In the genomic region with DNA sequence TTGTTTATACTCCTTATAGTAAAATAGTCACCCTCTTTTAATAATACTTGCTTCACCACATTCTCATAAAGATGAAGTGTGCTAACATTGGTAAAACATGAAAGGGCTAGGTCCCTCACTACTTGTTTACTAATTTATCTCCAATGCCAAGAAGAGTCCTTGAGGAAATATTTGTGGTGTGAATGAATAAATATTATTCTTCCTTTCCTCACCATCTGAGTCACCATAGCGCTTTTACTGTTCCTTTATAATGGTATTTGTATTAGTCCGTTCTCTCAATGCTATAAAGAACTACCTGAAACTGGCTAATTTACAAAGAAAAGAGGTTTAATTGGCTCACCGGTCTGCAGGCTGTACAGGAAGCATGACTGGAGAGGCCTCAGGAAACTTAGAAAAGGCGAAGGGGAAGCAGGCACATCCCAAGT, we compare ENCODE assay signal across 19 cellular contexts.
A peak's percentile ranks its signal among the peaks of the same experiment; 100 is the strongest.
DNase-seq lines count a peak whose midpoint lies in the region; ATAC-seq and TF ChIP-seq lines count a peak whose summit lies in the region.
"Had no signal": no experiment of that assay in that cellular context is flagged by ENCODE, and none has a peak within 500 bp of the region (broad histone marks: within the 10 kb centered on the region; RNA-seq: fewer than 3 reads in every experiment).

No MANE protein-coding gene starts in this region.

- H3K4me3 Mint-ChIP-seq in endothelial cell (ENCODE audit: unreplicated experiment) = no peak overlapping the region
- H3K4me3 Mint-ChIP-seq: activated naive CD4-positive, alpha-beta T cell treated with anti-CD3 and anti-CD28 coated beads, Interleukin-2, amount 50 U/mL, for 24 hours; activated T-helper 1 cell treated with anti-CD3 and anti-CD28 coated beads, Interleukin-12 subunit alpha, Interleukin-12 subunit beta, Interleukin-2, Interleukin-4 antibody, amounts not matched to agents 30 ng/mL and 10 ng/mL and 1 ng/mL, durations not matched to agents 14 hours and 24 hours and 36 hours; effector memory CD8-positive, alpha-beta T cell; H9; memory B cell had no signal

- no peaks in the 10 kb centered on the region for H3K36me3 Mint-ChIP-seq in endothelial cell (ENCODE audit: low read depth, unreplicated experiment)
- H3K36me3 Mint-ChIP-seq: activated naive CD4-positive, alpha-beta T cell treated with anti-CD3 and anti-CD28 coated beads, Interleukin-2, amount 50 U/mL, for 24 hours; memory B cell had no signal

- no peak for TF ChIP-seq CTCF in endothelial cell (IDR thresholded peaks at IDR 0.05; ENCODE audit: unreplicated experiment)

- H3K9me3 ChIP-seq in effector memory CD4-positive, alpha-beta T cell (ENCODE audit: control insufficient read depth, low read length) = no peaks in the 10 kb centered on the region

- H3K36me3 ChIP-seq in effector memory CD4-positive, alpha-beta T cell (ENCODE audit: control insufficient read depth, insufficient read depth, low read length) = no peaks in the 10 kb centered on the region

- H3K27ac ChIP-seq in effector memory CD4-positive, alpha-beta T cell (ENCODE audit: insufficient read depth, low read length, poor library complexity, severe bottlenecking) = no peak overlapping the region

- no peaks in the 10 kb centered on the region for H3K9me3 Mint-ChIP-seq in endothelial cell (ENCODE audit: unreplicated experiment)
- H3K9me3 Mint-ChIP-seq: activated T-helper 1 cell treated with anti-CD3 and anti-CD28 coated beads, Interleukin-12 subunit alpha, Interleukin-12 subunit beta, Interleukin-2, Interleukin-4 antibody, amounts not matched to agents 30 ng/mL and 10 ng/mL and 1 ng/mL, durations not matched to agents 14 hours and 24 hours and 36 hours; effector memory CD8-positive, alpha-beta T cell; H9; memory B cell had no signal

- ATAC-seq in HG03135 (IDR thresholded peaks at IDR 0.05; ENCODE audit: unreplicated experiment) = no peak
- ATAC-seq: effector memory CD8-positive, alpha-beta T cell had no signal

- H3K27me3 Mint-ChIP-seq in endothelial cell (ENCODE audit: unreplicated experiment) = no peaks in the 10 kb centered on the region
- H3K27me3 Mint-ChIP-seq: activated naive CD4-positive, alpha-beta T cell treated with anti-CD3 and anti-CD28 coated beads, Interleukin-2, amount 50 U/mL, for 24 hours; effector memory CD8-positive, alpha-beta T cell; memory B cell had no signal

- H3K27ac Mint-ChIP-seq in endothelial cell (ENCODE audit: unreplicated experiment) = peak overlapping the region; percentile 96
- H3K27ac Mint-ChIP-seq: activated naive CD4-positive, alpha-beta T cell treated with anti-CD3 and anti-CD28 coated beads, Interleukin-2, amount 50 U/mL, for 24 hours; activated T-helper 1 cell treated with anti-CD3 and anti-CD28 coated beads, Interleukin-12 subunit alpha, Interleukin-12 subunit beta, Interleukin-2, Interleukin-4 antibody, amounts not matched to agents 30 ng/mL and 10 ng/mL and 1 ng/mL, durations not matched to agents 14 hours and 24 hours and 36 hours; effector memory CD8-positive, alpha-beta T cell; memory B cell had no signal

- DNase-seq in DMS79 treated with DMSO at 0.1 percent for 48 hours (lab: John Stamatoyannopoulos, UW) = peak; percentile 17
- DNase-seq in NCI-H2029 treated with DMSO at 0.1 percent for 48 hours (lab: John Stamatoyannopoulos, UW) = peak; percentile 79
- DNase-seq in endothelial cell (ENCODE audit: low spot score) = no peak
- peak; percentile 48 for DNase-seq in renal cortical epithelial cell (ENCODE audit: low read depth)
- no peak for DNase-seq in effector memory CD4-positive, alpha-beta T cell
- DNase-seq in NCI-H446 treated with DMSO at 0.1 percent for 48 hours (lab: John Stamatoyannopoulos, UW) = no peak
- DNase-seq: activated CD4-positive, alpha-beta T cell treated with anti-CD3 and anti-CD28 coated beads, Interleukin-2, amount 50 U/mL, for 1 hour; effector memory CD8-positive, alpha-beta T cell; H9; kidney; NCI-H2081 treated with DMSO at 0.1 percent for 48 hours; occipital lobe; stimulated activated CD4-positive, alpha-beta T cell treated with anti-CD3 and anti-CD28 coated beads, Interleukin-4, amount 100 ng/mL, for 24 hours; stimulated activated naive CD4-positive, alpha-beta T cell treated with Interleukin-2 at 50 U/mL for 16 hours; T-helper 2 cell had no signal

- no peaks in the 10 kb centered on the region for H3K27me3 ChIP-seq in effector memory CD4-positive, alpha-beta T cell (replicated peaks; ENCODE audit: control insufficient read depth, insufficient read depth, low read length, poor library complexity, severe bottlenecking)

- H3K4me3 ChIP-seq in effector memory CD4-positive, alpha-beta T cell (ENCODE audit: insufficient read depth, low read depth, low read length, poor library complexity, severe bottlenecking) = no peak overlapping the region

- peaks cover 43% of the 10 kb centered on the region for H3K4me1 Mint-ChIP-seq in endothelial cell (ENCODE audit: unreplicated experiment)
- H3K4me1 Mint-ChIP-seq: activated naive CD4-positive, alpha-beta T cell treated with anti-CD3 and anti-CD28 coated beads, Interleukin-2, amount 50 U/mL, for 24 hours; memory B cell had no signal

- no peaks in the 10 kb centered on the region for H3K4me1 ChIP-seq in effector memory CD4-positive, alpha-beta T cell (ENCODE audit: control insufficient read depth, insufficient read depth, low read length, poor library complexity, severe bottlenecking)

Comparison
In these comparisons a context has a peak if more than half of its experiments do, and no peak if none do; other contexts are left out.
1. DNase-seq: peak in DMS79 treated with DMSO at 0.1 percent for 48 hours (single experiment), NCI-H2029 treated with DMSO at 0.1 percent for 48 hours (single experiment) and renal cortical epithelial cell (single experiment); none in endothelial cell (single experiment), effector memory CD4-positive, alpha-beta T cell (0 of 3) and NCI-H446 treated with DMSO at 0.1 percent for 48 hours (single experiment).